Comparison of ENCODE assay signal across 24 cellular contexts in genomic region chr4:72951628-72952027, GRCh38.
DNase-seq lines count a peak whose midpoint lies in the region; ATAC-seq and TF ChIP-seq lines count a peak whose summit lies in the region.
"Had no signal": no experiment of that assay in that cellular context is flagged by ENCODE, and none has a peak within 500 bp of the region (broad histone marks: within the 10 kb centered on the region; RNA-seq: fewer than 3 reads in every experiment).

No MANE protein-coding gene starts in this region.

- peaks cover 13% of the 10 kb centered on the region for H3K27me3 Mint-ChIP-seq in activated T-cell treated with anti-CD3 and anti-CD28 coated beads, Interleukin-2, amount 50 U/mL, for 72 hours (ENCODE audit: low read depth)
- peaks cover 7% of the 10 kb centered on the region for H3K27me3 Mint-ChIP-seq in stimulated activated naive CD8-positive, alpha-beta T cell treated with anti-CD3 and anti-CD28 coated beads, Interleukin-15, Interleukin-2, amounts not matched to agents 100 ng/mL and 50 ng/mL, for 24 hours
- H3K27me3 Mint-ChIP-seq: dendritic cell treated with granulocyte-macrophage colony-stimulating factor and Interleukin-4, amounts not matched to agents 40 ng/mL and 50 ng/mL, for 4 days had no signal

- H3K27ac ChIP-seq in RWPE1 = no peak overlapping the region
- H3K27ac ChIP-seq: BLaER1 treated with 17β-estradiol and CSF1 and Interleukin-3, amounts not matched to agents 10 nM and 100 nM; left lung; pancreas; Peyer's patch; upper lobe of left lung had no signal

- H3K4me3 ChIP-seq in epithelial cell of esophagus (ENCODE audit: low read length) = no peak overlapping the region
- H3K4me3 ChIP-seq: BLaER1 treated with 17β-estradiol and CSF1 and Interleukin-3, amounts not matched to agents 10 nM and 100 nM; left lung; pancreas; Peyer's patch; upper lobe of left lung had no signal

- TF ChIP-seq CTCF in RWPE1 (conservative IDR thresholded peaks at IDR 0.05; ENCODE audit: low read depth) (no peak), epithelial cell of esophagus (IDR thresholded peaks at IDR 0.05; ENCODE audit: insufficient read depth, low read depth, low read length, missing control alignments) (no peak)

- no peak overlapping the region for H3K4me3 Mint-ChIP-seq in activated T-cell treated with anti-CD3 and anti-CD28 coated beads, Interleukin-2, amount 50 U/mL, for 72 hours
- H3K4me3 Mint-ChIP-seq in stimulated activated naive CD8-positive, alpha-beta T cell treated with anti-CD3 and anti-CD28 coated beads, Interleukin-15, Interleukin-2, amounts not matched to agents 100 ng/mL and 50 ng/mL, for 24 hours = no peak overlapping the region
- H3K4me3 Mint-ChIP-seq: activated CD4-positive, alpha-beta memory T cell treated with anti-CD3 and anti-CD28 coated beads for 36 hours; activated naive CD8-positive, alpha-beta T cell treated with anti-CD3 and anti-CD28 coated beads, Interleukin-2, amount 10 ng/mL, durations not matched to agents 7 days and 5 days; dendritic cell treated with granulocyte-macrophage colony-stimulating factor and Interleukin-4, amounts not matched to agents 40 ng/mL and 50 ng/mL, for 4 days; mesothelial cell of epicardium; natural killer cell had no signal

- CTCF ChIA-PET in RWPE1 (lab: Yijun Ruan, JAX) = no interaction called here

- no peak for DNase-seq in activated T-cell treated with anti-CD3 and anti-CD28 coated beads, Interleukin-2, amount 50 U/mL, for 72 hours
- DNase-seq in activated T-cell treated with anti-CD3 and anti-CD28 coated beads, Interleukin-2, amount 50 U/mL, for 1 hour = no peak
- DNase-seq in RWPE1 (ENCODE audit: low spot score) = peak; percentile 54
- peak; percentile 72 for DNase-seq in epithelial cell of esophagus (ENCODE audit: low read depth)
- no peak for DNase-seq in stimulated activated CD4-positive, alpha-beta T cell treated with anti-CD3 and anti-CD28 coated beads, Interleukin-2, amount 100 ng/mL, for 24 hours
- DNase-seq in ecto neural progenitor cell (ENCODE audit: low spot score) = no peak
- no peak for DNase-seq in amniotic stem cell (lab: John Stamatoyannopoulos, UW)
- DNase-seq: activated CD4-positive, alpha-beta memory T cell treated with anti-CD3 and anti-CD28 coated beads for 36 hours; activated naive CD8-positive, alpha-beta T cell treated with anti-CD3 and anti-CD28 coated beads, Interleukin-2, amount 10 ng/mL, durations not matched to agents 7 days and 5 days; H7; IMR-90; left lung; natural killer cell; NCI-H1417; NCI-H524; pancreas; Peyer's patch; right cardiac atrium; T-helper 9 cell; upper lobe of left lung had no signal

- H3K9me3 Mint-ChIP-seq in activated T-cell treated with anti-CD3 and anti-CD28 coated beads, Interleukin-2, amount 50 U/mL, for 72 hours = peaks cover 0 to 2% of the 10 kb centered on the region in 2 donors
- peaks cover 6% of the 10 kb centered on the region for H3K9me3 Mint-ChIP-seq in stimulated activated naive CD8-positive, alpha-beta T cell treated with anti-CD3 and anti-CD28 coated beads, Interleukin-15, Interleukin-2, amounts not matched to agents 100 ng/mL and 50 ng/mL, for 24 hours
- H3K9me3 Mint-ChIP-seq: activated CD4-positive, alpha-beta memory T cell treated with anti-CD3 and anti-CD28 coated beads for 36 hours; mesothelial cell of epicardium had no signal

- H3K4me1 Mint-ChIP-seq in activated T-cell treated with anti-CD3 and anti-CD28 coated beads, Interleukin-2, amount 50 U/mL, for 72 hours (ENCODE audit: low read depth) = peaks cover 24% of the 10 kb centered on the region
- peaks cover 16% of the 10 kb centered on the region for H3K4me1 Mint-ChIP-seq in stimulated activated naive CD8-positive, alpha-beta T cell treated with anti-CD3 and anti-CD28 coated beads, Interleukin-15, Interleukin-2, amounts not matched to agents 100 ng/mL and 50 ng/mL, for 24 hours (ENCODE audit: low read depth)
- H3K4me1 Mint-ChIP-seq: activated naive CD8-positive, alpha-beta T cell treated with anti-CD3 and anti-CD28 coated beads, Interleukin-2, amount 10 ng/mL, durations not matched to agents 7 days and 5 days; mesothelial cell of epicardium; natural killer cell had no signal

- H3K36me3 Mint-ChIP-seq in activated T-cell treated with anti-CD3 and anti-CD28 coated beads, Interleukin-2, amount 50 U/mL, for 72 hours (ENCODE audit: insufficient read depth in 2 of 2) = peaks cover 3% of the 10 kb centered on the region in 2 donors
- no peaks in the 10 kb centered on the region for H3K36me3 Mint-ChIP-seq in stimulated activated naive CD8-positive, alpha-beta T cell treated with anti-CD3 and anti-CD28 coated beads, Interleukin-15, Interleukin-2, amounts not matched to agents 100 ng/mL and 50 ng/mL, for 24 hours (ENCODE audit: low read depth)
- H3K36me3 Mint-ChIP-seq: activated CD4-positive, alpha-beta memory T cell treated with anti-CD3 and anti-CD28 coated beads for 36 hours; activated naive CD8-positive, alpha-beta T cell treated with anti-CD3 and anti-CD28 coated beads, Interleukin-2, amount 10 ng/mL, durations not matched to agents 7 days and 5 days; mesothelial cell of epicardium; natural killer cell had no signal

- no peak overlapping the region for H3K27ac Mint-ChIP-seq in activated T-cell treated with anti-CD3 and anti-CD28 coated beads, Interleukin-2, amount 50 U/mL, for 72 hours
- peak overlapping the region; percentile 18 for H3K27ac Mint-ChIP-seq in stimulated activated naive CD8-positive, alpha-beta T cell treated with anti-CD3 and anti-CD28 coated beads, Interleukin-15, Interleukin-2, amounts not matched to agents 100 ng/mL and 50 ng/mL, for 24 hours
- H3K27ac Mint-ChIP-seq: activated CD4-positive, alpha-beta memory T cell treated with anti-CD3 and anti-CD28 coated beads for 36 hours; activated naive CD8-positive, alpha-beta T cell treated with anti-CD3 and anti-CD28 coated beads, Interleukin-2, amount 10 ng/mL, durations not matched to agents 7 days and 5 days; dendritic cell treated with granulocyte-macrophage colony-stimulating factor and Interleukin-4, amounts not matched to agents 40 ng/mL and 50 ng/mL, for 4 days; mesothelial cell of epicardium; natural killer cell had no signal

- POLR2A ChIA-PET in RWPE1 (lab: Yijun Ruan, JAX; ENCODE audit: low non-redundant PET) = no interaction called here

- peak; percentile 69 to 85 for ATAC-seq in activated T-cell treated with anti-CD3 and anti-CD28 coated beads, Interleukin-2, amount 50 U/mL, for 72 hours (replicated peaks in 1 of 2)
- ATAC-seq: left lung, natural killer cell, pancreas, right cardiac atrium had no signal

Comparison
In these comparisons a context has a peak if more than half of its experiments do, and no peak if none do; other contexts are left out.
1. DNase-seq: peak in RWPE1 (single experiment) and epithelial cell of esophagus (single experiment); none in activated T-cell treated with anti-CD3 and anti-CD28 coated beads, Interleukin-2, amount 50 U/mL, for 72 hours (0 of 2), activated T-cell treated with anti-CD3 and anti-CD28 coated beads, Interleukin-2, amount 50 U/mL, for 1 hour (single experiment), stimulated activated CD4-positive, alpha-beta T cell treated with anti-CD3 and anti-CD28 coated beads, Interleukin-2, amount 100 ng/mL, for 24 hours (0 of 2), ecto neural progenitor cell (single experiment) and amniotic stem cell (single experiment).